ENCODE assay signal across 1 cellular context in the genomic region with DNA sequence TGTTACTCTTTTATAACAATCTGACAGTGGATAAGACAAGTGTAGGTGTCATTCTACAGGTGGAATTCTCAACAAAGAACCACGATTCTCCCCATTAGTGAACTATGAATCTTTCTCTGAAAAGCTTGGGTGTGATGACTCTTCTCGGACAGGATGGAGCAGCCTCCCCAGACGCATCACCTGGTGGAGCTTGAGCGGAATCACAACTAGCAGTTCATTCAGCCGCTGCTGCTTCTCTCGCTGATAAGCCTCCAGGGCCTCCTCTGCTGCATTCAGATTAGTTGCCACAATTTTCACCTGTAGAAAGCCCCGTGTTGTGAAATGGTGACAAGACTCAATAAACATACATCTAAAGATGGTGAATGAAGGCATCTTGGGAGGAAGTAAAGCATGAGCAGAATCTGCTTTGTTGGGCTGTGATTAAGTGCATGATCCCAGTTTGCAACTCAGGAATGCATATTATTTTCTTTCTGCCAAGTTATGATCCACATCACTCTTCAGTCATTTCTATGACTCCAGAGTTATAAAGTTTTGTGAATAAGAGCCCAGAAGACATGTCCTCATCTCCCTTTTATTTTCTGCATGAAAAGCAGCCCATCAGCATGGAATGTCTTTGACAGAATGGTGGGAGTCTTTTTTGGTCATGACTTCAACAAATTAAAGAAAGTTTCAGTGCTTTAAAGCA.
TF ChIP-seq lines count a peak whose summit lies in the region.

No MANE protein-coding gene starts in this region.

TF ChIP-seq in H1, 55 proteins besides CTCF, POLR2A, EP300 and RAD21 (continued from another document):
- TF ChIP-seq, protein P1, sequence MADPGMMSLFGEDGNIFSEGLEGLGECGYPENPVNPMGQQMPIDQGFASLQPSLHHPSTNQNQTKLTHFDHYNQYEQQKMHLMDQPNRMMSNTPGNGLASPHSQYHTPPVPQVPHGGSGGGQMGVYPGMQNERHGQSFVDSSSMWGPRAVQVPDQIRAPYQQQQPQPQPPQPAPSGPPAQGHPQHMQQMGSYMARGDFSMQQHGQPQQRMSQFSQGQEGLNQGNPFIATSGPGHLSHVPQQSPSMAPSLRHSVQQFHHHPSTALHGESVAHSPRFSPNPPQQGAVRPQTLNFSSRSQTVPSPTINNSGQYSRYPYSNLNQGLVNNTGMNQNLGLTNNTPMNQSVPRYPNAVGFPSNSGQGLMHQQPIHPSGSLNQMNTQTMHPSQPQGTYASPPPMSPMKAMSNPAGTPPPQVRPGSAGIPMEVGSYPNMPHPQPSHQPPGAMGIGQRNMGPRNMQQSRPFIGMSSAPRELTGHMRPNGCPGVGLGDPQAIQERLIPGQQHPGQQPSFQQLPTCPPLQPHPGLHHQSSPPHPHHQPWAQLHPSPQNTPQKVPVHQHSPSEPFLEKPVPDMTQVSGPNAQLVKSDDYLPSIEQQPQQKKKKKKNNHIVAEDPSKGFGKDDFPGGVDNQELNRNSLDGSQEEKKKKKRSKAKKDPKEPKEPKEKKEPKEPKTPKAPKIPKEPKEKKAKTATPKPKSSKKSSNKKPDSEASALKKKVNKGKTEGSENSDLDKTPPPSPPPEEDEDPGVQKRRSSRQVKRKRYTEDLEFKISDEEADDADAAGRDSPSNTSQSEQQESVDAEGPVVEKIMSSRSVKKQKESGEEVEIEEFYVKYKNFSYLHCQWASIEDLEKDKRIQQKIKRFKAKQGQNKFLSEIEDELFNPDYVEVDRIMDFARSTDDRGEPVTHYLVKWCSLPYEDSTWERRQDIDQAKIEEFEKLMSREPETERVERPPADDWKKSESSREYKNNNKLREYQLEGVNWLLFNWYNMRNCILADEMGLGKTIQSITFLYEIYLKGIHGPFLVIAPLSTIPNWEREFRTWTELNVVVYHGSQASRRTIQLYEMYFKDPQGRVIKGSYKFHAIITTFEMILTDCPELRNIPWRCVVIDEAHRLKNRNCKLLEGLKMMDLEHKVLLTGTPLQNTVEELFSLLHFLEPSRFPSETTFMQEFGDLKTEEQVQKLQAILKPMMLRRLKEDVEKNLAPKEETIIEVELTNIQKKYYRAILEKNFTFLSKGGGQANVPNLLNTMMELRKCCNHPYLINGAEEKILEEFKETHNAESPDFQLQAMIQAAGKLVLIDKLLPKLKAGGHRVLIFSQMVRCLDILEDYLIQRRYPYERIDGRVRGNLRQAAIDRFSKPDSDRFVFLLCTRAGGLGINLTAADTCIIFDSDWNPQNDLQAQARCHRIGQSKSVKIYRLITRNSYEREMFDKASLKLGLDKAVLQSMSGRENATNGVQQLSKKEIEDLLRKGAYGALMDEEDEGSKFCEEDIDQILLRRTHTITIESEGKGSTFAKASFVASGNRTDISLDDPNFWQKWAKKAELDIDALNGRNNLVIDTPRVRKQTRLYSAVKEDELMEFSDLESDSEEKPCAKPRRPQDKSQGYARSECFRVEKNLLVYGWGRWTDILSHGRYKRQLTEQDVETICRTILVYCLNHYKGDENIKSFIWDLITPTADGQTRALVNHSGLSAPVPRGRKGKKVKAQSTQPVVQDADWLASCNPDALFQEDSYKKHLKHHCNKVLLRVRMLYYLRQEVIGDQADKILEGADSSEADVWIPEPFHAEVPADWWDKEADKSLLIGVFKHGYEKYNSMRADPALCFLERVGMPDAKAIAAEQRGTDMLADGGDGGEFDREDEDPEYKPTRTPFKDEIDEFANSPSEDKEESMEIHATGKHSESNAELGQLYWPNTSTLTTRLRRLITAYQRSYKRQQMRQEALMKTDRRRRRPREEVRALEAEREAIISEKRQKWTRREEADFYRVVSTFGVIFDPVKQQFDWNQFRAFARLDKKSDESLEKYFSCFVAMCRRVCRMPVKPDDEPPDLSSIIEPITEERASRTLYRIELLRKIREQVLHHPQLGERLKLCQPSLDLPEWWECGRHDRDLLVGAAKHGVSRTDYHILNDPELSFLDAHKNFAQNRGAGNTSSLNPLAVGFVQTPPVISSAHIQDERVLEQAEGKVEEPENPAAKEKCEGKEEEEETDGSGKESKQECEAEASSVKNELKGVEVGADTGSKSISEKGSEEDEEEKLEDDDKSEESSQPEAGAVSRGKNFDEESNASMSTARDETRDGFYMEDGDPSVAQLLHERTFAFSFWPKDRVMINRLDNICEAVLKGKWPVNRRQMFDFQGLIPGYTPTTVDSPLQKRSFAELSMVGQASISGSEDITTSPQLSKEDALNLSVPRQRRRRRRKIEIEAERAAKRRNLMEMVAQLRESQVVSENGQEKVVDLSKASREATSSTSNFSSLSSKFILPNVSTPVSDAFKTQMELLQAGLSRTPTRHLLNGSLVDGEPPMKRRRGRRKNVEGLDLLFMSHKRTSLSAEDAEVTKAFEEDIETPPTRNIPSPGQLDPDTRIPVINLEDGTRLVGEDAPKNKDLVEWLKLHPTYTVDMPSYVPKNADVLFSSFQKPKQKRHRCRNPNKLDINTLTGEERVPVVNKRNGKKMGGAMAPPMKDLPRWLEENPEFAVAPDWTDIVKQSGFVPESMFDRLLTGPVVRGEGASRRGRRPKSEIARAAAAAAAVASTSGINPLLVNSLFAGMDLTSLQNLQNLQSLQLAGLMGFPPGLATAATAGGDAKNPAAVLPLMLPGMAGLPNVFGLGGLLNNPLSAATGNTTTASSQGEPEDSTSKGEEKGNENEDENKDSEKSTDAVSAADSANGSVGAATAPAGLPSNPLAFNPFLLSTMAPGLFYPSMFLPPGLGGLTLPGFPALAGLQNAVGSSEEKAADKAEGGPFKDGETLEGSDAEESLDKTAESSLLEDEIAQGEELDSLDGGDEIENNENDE (IDR thresholded peaks at IDR 0.05; ENCODE audit: insufficient replicate concordance, low read length) = no peak
- TF ChIP-seq USF2 (IDR thresholded peaks at IDR 0.05; ENCODE audit: low read length) (no peak), KDM1A (IDR thresholded peaks at IDR 0.05; ENCODE audit: borderline replicate concordance, low read length) (no peak), BCL11A (IDR thresholded peaks at IDR 0.05; ENCODE audit: low read depth in 2 of 2, low read length in 2 of 2) (no peak), HDAC6 (IDR thresholded peaks at IDR 0.05; ENCODE audit: low read depth, low read length) (no peak), BRCA1 (IDR thresholded peaks at IDR 0.05; ENCODE audit: low read depth, low read length) (no peak), JUND (IDR thresholded peaks at IDR 0.05; ENCODE audit: low read length) (no peak), EZH2 (IDR thresholded peaks at IDR 0.05; ENCODE audit: low read depth, low read length, severe bottlenecking) (no peak), E2F6 (IDR thresholded peaks at IDR 0.05) (no peak), SP1 (IDR thresholded peaks at IDR 0.05; ENCODE audit: low read depth, low read length) (no peak), KDM5A (IDR thresholded peaks at IDR 0.05; ENCODE audit: low read length) (no peak), KDM4A (IDR thresholded peaks at IDR 0.05; ENCODE audit: low read depth, low read length, severe bottlenecking) (no peak), SIRT6 (IDR thresholded peaks at IDR 0.05; ENCODE audit: low read length) (no peak), SIX5 (IDR thresholded peaks at IDR 0.05; ENCODE audit: low read depth, low read length) (no peak)
